11 cellular contexts compared by ENCODE assay signal in the genomic region with DNA sequence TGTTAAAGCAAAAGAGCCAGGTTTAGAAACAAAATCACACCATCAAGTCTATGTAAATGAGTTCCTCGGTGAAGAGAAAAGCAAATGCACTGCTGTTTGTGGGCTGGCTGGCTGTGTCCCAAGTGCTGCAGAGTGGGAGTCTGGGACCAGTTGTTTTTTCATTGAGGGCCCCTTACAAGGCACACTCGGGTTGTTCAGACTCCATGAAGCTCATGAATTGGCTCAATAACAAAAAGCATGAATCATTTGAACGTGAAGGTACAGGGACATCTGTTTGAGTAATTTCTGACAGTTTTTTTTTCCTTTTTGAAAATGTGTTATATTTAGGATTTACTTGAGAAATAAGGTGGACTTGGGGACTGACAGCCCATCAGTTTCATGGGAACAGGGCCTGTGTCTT. TPM values are rescaled to one million over a fixed set of nuclear protein-coding genes. Genes with fewer than 3 reads are reported as not detected.
DNase-seq lines count a peak whose midpoint lies in the region; ATAC-seq and TF ChIP-seq lines count a peak whose summit lies in the region.
"Had no signal": no experiment of that assay in that cellular context is flagged by ENCODE, and none has a peak within 500 bp of the region (broad histone marks: within the 10 kb centered on the region; RNA-seq: fewer than 3 reads in every experiment).

No MANE protein-coding gene starts in this region.

- H3K27ac ChIP-seq in CD4-positive, alpha-beta T cell (ENCODE audit: low read depth, low read length): no peak overlapping the region
- H3K27ac ChIP-seq in HEK293 (ENCODE audit: extremely low read depth, low read depth, low read length): no peak overlapping the region

- no peak overlapping the region for H3K4me3 ChIP-seq in HEK293 (ENCODE audit: low read depth, low read length)

- 0 out of 2 replicates have a peak, but pooled peaks cover 5% of the 10 kb centered on the region for H3K4me1 ChIP-seq in HEK293 (ENCODE audit: control insufficient read depth, insufficient read depth, low read length)

- no peaks in the 10 kb centered on the region for H3K9me3 ChIP-seq in CD4-positive, alpha-beta T cell (ENCODE audit: control insufficient read depth, low read length)
- H3K9me3 ChIP-seq in HEK293 (ENCODE audit: control insufficient read depth, insufficient read depth, low read depth, low read length): no peaks in the 10 kb centered on the region

- peaks cover 17% of the 10 kb centered on the region for H3K36me3 Mint-ChIP-seq in CD4-positive, alpha-beta T cell (ENCODE audit: low read depth)
- no peaks in the 10 kb centered on the region for H3K36me3 Mint-ChIP-seq in chondrocyte (ENCODE audit: low read depth)
- no peaks in the 10 kb centered on the region for H3K36me3 Mint-ChIP-seq in naive B cell

- no peaks in the 10 kb centered on the region for H3K27me3 Mint-ChIP-seq in CD4-positive, alpha-beta T cell
- H3K27me3 Mint-ChIP-seq in chondrocyte (ENCODE audit: low read depth): no peaks in the 10 kb centered on the region
- H3K27me3 Mint-ChIP-seq in naive B cell: no peaks in the 10 kb centered on the region

- no peak for ATAC-seq in CD4-positive, alpha-beta T cell (ENCODE audit: poor library complexity)
- ATAC-seq in naive B cell (ENCODE audit: low read depth in 2 of 2) (no peak), sciatic nerve (no peak)
- ATAC-seq: left lobe of liver had no signal

- H3K27me3 ChIP-seq in CD4-positive, alpha-beta T cell (ENCODE audit: control insufficient read depth, insufficient read depth, low read length): no peaks in the 10 kb centered on the region

- DNase-seq in CD4-positive, alpha-beta T cell: no peak
- DNase-seq in chondrocyte (ENCODE audit: low spot score) (no peak), naive B cell (no peak), SK-N-DZ (ENCODE audit: low spot score) (no peak), sciatic nerve (ENCODE audit: low spot score) (no peak), NCI-H1436 (lab: John Stamatoyannopoulos, UW) (no peak)
- DNase-seq in stimulated activated CD4-positive, alpha-beta T cell treated with anti-CD3 and anti-CD28 coated beads, Interleukin-4, amount 100 ng/mL, for 4 hours: no peak
- DNase-seq: activated CD8-positive, alpha-beta memory T cell treated with anti-CD3 and anti-CD28 coated beads, Interleukin-2, amount 50 U/mL, for 4 hours; NCI-H1105 treated with DMSO at 0.1 percent for 48 hours had no signal

- intact Hi-C loops in CD4-positive, alpha-beta T cell (cut with DNase I, micrococcal nuclease): no loop called here
- intact Hi-C loops in sciatic nerve (cut with DNase I): no loop called here

- H3K27ac Mint-ChIP-seq in CD4-positive, alpha-beta T cell: peak overlapping the region; percentile 11
- H3K27ac Mint-ChIP-seq in chondrocyte (ENCODE audit: unreplicated experiment) (peak overlapping the region; percentile 64), naive B cell (peak overlapping the region in 5 of 6 donors; percentile 25 to 93 (median 70))

- H3K9me3 Mint-ChIP-seq in CD4-positive, alpha-beta T cell: peaks cover 12% of the 10 kb centered on the region
- H3K9me3 Mint-ChIP-seq in chondrocyte (ENCODE audit: low read depth) (no peaks in the 10 kb centered on the region), naive B cell (peaks cover 0 to 3% (median 0%) of the 10 kb centered on the region in 7 donors)

- no peak overlapping the region for H3K4me3 Mint-ChIP-seq in CD4-positive, alpha-beta T cell
- no peak overlapping the region for H3K4me3 Mint-ChIP-seq in chondrocyte (ENCODE audit: unreplicated experiment)
- peak overlapping the region in 1 of 8 donors; percentile 51 for H3K4me3 Mint-ChIP-seq in naive B cell

- no peaks in the 10 kb centered on the region for H3K36me3 ChIP-seq in HEK293 (ENCODE audit: control insufficient read depth in 2 of 2, insufficient read depth in 1 of 2, low read length in 2 of 2)

- CTCF ChIA-PET in CD4-positive, alpha-beta T cell (lab: Charles Lee): interaction anchor here (1.2 kb wide), 1 partner anchor 29 kb away, joined by 3 read pairs; no protein-coding TSS in a partner anchor
- CTCF ChIA-PET in HEK293 (lab: Yijun Ruan, JAX): no interaction called here

- TF ChIP-seq CTCF in CD4-positive, alpha-beta T cell (IDR thresholded peaks at IDR 0.05): no peak
- TF ChIP-seq CTCF in HEK293 (tag by site-specific recombination; IDR thresholded peaks at IDR 0.05) (no peak), chondrocyte (IDR thresholded peaks at IDR 0.05) (no peak)

- POLR2A ChIA-PET in CD4-positive, alpha-beta T cell (lab: Charles Lee): no interaction called here
- POLR2A ChIA-PET in HEK293 (lab: Yijun Ruan, JAX): no interaction called here

- peaks cover 65% of the 10 kb centered on the region for H3K4me1 Mint-ChIP-seq in CD4-positive, alpha-beta T cell (ENCODE audit: low read depth)
- peaks cover 44% of the 10 kb centered on the region for H3K4me1 Mint-ChIP-seq in chondrocyte (ENCODE audit: low read depth)
- peaks cover 41 to 75% (median 75%) of the 10 kb centered on the region in 3 donors for H3K4me1 Mint-ChIP-seq in naive B cell

TF ChIP-seq in HEK293, 187 proteins besides CTCF, POLR2A, EP300 and RAD21:
- TF ChIP-seq ZBTB48 (tag by site-specific recombination; IDR thresholded peaks at IDR 0.05) (0 out of 2 replicates have a peak, but pooled peaks have one; percentile 39), ZFHX2 (tag by site-specific recombination; conservative IDR thresholded peaks at IDR 0.05) (peak; percentile 29; the same call in 1 of the 2 replicates), ZNF138 (tag by site-specific recombination; IDR thresholded peaks at IDR 0.05; ENCODE audit: borderline replicate concordance) (no peak)
TF ChIP-seq in HEK293: peak in this region for 2.

RNA-seq across cellular contexts. Expression of a gene that starts 28.0 kb away (rescaled TPM):
- total RNA-seq in CD4-positive, alpha-beta T cell: 10 to 100 TPM; 19.2 to 20.8 TPM
- total RNA-seq in chondrocyte (11.7 to 16.4 TPM (median 15.7 TPM) in 3 replicates), sciatic nerve (54.1 TPM)
- 10 to 100 TPM in 4 of 6 donors, 1 to 10 TPM in 2; 7.2 to 24.6 (median 13.7) TPM for polyA plus RNA-seq in naive B cell (ENCODE audit: low read depth in 6 of 6)
- 57.8 and 65.3 TPM in 2 replicates for polyA plus RNA-seq in SK-N-DZ (2014; cell fraction: cytosol; rRNA removed)
- 48.9 and 53.5 TPM in 2 replicates for polyA plus RNA-seq in SK-N-DZ (2014; cell fraction: nucleus; rRNA removed)

RNA-seq across cellular contexts. Expression of a gene that starts 56.8 kb away (rescaled TPM):
- total RNA-seq in CD4-positive, alpha-beta T cell: 1 to 10 TPM; 7.1 to 7.5 TPM
- 78.6 to 85.0 TPM (median 79.2 TPM) in 3 replicates for total RNA-seq in chondrocyte
- 10 to 100 TPM; 32.2 to 63.0 (median 54.7) TPM for polyA plus RNA-seq in naive B cell (ENCODE audit: low read depth in 6 of 6)
- 438 and 453 TPM in 2 replicates for polyA plus RNA-seq in SK-N-DZ (2014; cell fraction: cytosol; rRNA removed)
- polyA plus RNA-seq in SK-N-DZ (2014; cell fraction: nucleus; rRNA removed): 217 and 287 TPM in 2 replicates
- 62.3 TPM for total RNA-seq in sciatic nerve

Comparison
In these comparisons a context has a peak if more than half of its experiments do, and no peak if none do; other contexts are left out.
1. H3K27ac Mint-ChIP-seq: peak in every context shown above with its lines; median percentile 70 in naive B cell; 64 in chondrocyte; 11 in CD4-positive, alpha-beta T cell.